ENCODE assay signal across 29 cellular contexts in the genomic region with DNA sequence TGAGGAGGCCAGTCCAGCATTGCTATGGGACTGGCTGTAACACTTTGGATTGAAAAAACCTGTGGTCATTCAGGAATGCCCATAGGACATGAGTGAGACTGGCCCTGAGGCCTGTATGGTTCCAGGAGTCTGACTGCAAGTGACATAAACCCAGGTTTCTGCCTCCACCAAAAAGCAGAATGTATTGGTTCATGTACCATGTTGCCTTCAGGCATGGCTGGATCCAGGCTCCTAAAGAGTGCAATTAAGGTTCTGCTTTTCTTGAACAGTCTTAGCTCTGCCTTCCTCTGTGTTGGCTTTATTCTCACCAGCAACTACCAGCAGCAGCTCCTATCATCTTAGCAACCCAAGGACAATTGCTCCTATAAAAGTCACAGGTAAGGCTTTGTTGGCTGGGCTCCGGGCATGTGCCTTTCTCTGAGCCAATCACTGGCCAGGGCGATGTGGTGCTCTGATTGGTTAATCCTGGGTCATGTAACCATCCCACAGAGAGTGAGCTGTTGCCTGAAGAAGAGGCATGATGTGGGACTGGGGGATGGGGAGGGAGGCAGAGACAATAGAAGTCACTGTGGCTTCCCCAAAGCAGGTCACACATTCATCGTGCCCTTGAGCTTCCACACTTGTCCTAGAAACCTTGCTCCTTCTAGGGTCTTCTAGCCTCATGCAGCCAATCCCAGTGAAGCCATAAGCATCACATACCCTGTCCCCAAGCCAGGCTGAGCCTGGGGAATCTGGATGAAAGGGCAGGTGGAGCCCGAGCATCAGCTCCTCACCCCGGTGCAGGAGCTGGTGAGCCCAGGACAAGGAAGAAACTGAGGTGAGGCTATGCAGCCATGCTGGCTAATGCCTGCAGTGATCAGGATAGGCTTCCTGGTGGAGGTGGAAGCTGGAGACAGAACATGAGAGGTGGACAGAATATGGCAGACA.
DNase-seq lines count a peak whose midpoint lies in the region; ATAC-seq, FAIRE-seq and TF ChIP-seq lines count a peak whose summit lies in the region.
"Had no signal": no experiment of that assay in that cellular context is flagged by ENCODE, and none has a peak within 500 bp of the region (broad histone marks: within the 10 kb centered on the region; RNA-seq: fewer than 3 reads in every experiment).

No MANE protein-coding gene starts in this region.

- no peak for TF ChIP-seq POLR2A in HepG2 (IDR thresholded peaks at IDR 0.05; ENCODE audit: insufficient read depth in 1 of 2, low read depth in 2 of 2, low read length in 2 of 2)

- H3K4me2 ChIP-seq in OCI-LY7 (ENCODE audit: low read length) (peak overlapping the region; percentile 22), HepG2 (ENCODE audit: low read depth, low read length) (peak overlapping the region; percentile 38; the same call in 1 of the 2 replicates)

- H3K36me3 Mint-ChIP-seq in type B pancreatic cell, result no peaks in the 10 kb centered on the region
- H3K36me3 Mint-ChIP-seq in Calu3 (ENCODE audit: insufficient read depth, unreplicated experiment), result no peaks in the 10 kb centered on the region
- H3K36me3 Mint-ChIP-seq: activated CD8-positive, alpha-beta memory T cell treated with anti-CD3 and anti-CD28 coated beads, Interleukin-2, amount 10 ng/mL, durations not matched to agents 7 days and 5 days had no signal

- H3K4me3 ChIP-seq in OCI-LY7 (ENCODE audit: low read depth, low read length, poor library complexity, severe bottlenecking) (no peak overlapping the region), HepG2 (replicated peaks in 1 of 3; ENCODE audit: insufficient read depth in 1 of 3, low read depth in 2 of 3, low read length in 3 of 3) (no peak overlapping the region)
- H3K4me3 ChIP-seq: sigmoid colon, testis, vagina had no signal

- no peak overlapping the region for H3K27ac Mint-ChIP-seq in type B pancreatic cell
- no peak overlapping the region for H3K27ac Mint-ChIP-seq in Calu3 (ENCODE audit: unreplicated experiment)
- H3K27ac Mint-ChIP-seq: activated CD4-positive, alpha-beta T cell treated with anti-CD3 and anti-CD28 coated beads, Interleukin-2, amount 10 ng/mL, durations not matched to agents 24 days and 14 days; activated CD8-positive, alpha-beta memory T cell treated with anti-CD3 and anti-CD28 coated beads, Interleukin-2, amount 10 ng/mL, durations not matched to agents 7 days and 5 days; progenitor cell of endocrine pancreas had no signal

- no peaks in the 10 kb centered on the region for H4K20me1 ChIP-seq in OCI-LY7 (ENCODE audit: insufficient read depth, low read length)
- no peaks in the 10 kb centered on the region for H4K20me1 ChIP-seq in HepG2 (ENCODE audit: insufficient read depth, low read length)

- H3K4me1 Mint-ChIP-seq in type B pancreatic cell (ENCODE audit: unreplicated experiment) (no peaks in the 10 kb centered on the region), Calu3 (ENCODE audit: low read depth, unreplicated experiment) (no peaks in the 10 kb centered on the region)
- H3K4me1 Mint-ChIP-seq: activated CD4-positive, alpha-beta T cell treated with anti-CD3 and anti-CD28 coated beads, Interleukin-2, amount 10 ng/mL, durations not matched to agents 24 days and 14 days had no signal

- no peaks in the 10 kb centered on the region for H3K9me3 Mint-ChIP-seq in type B pancreatic cell
- peaks cover 3% of the 10 kb centered on the region for H3K9me3 Mint-ChIP-seq in Calu3 (ENCODE audit: low read depth, unreplicated experiment)
- H3K9me3 Mint-ChIP-seq: activated CD4-positive, alpha-beta T cell treated with anti-CD3 and anti-CD28 coated beads, Interleukin-2, amount 10 ng/mL, durations not matched to agents 24 days and 14 days had no signal

- peak; percentile 46 for DNase-seq in activated CD8-positive, alpha-beta memory T cell treated with anti-CD3 and anti-CD28 coated beads for 24 hours
- DNase-seq in activated CD8-positive, alpha-beta memory T cell treated with anti-CD3 and anti-CD28 coated beads, Interleukin-2, amount 50 U/mL, for 4 hours, result no peak
- no peak for DNase-seq in OCI-LY7 (ENCODE audit: low spot score)
- no peak for DNase-seq in HepG2 (ENCODE audit: low spot score)
- DNase-seq in type B pancreatic cell (ENCODE audit: extremely low spot score, unreplicated experiment), result peak; percentile 43
- no peak for DNase-seq in NCI-H2029 treated with DMSO at 0.1 percent for 48 hours (lab: John Stamatoyannopoulos, UW)
- DNase-seq in Calu3, result no peak
- DNase-seq in NCI-H774 (lab: John Stamatoyannopoulos, UW), result no peak
- DNase-seq: activated CD4-positive, alpha-beta T cell treated with anti-CD3 and anti-CD28 coated beads, Interleukin-2, amount 10 ng/mL, durations not matched to agents 24 days and 14 days; activated CD8-positive, alpha-beta memory T cell treated with anti-CD3 and anti-CD28 coated beads, Interleukin-2, amount 10 ng/mL, durations not matched to agents 7 days and 5 days; activated naive CD4-positive, alpha-beta T cell treated with anti-CD3 and anti-CD28 coated beads, Interleukin-2, amount 50 U/mL, for 16 hours; amniotic stem cell; brain microvascular endothelial cell; effector CD8-positive, alpha-beta T cell; KBM-7; MM.1S; NCI-H1417; NCI-H2081 treated with DMSO at 0.1 percent for 48 hours; NCI-H345; NCI-H748 treated with DMSO at 0.1 percent for 48 hours; stimulated activated naive CD4-positive, alpha-beta T cell treated with Interleukin-2 at 50 U/mL for 16 hours; T1000 had no signal

- in situ Hi-C loops in HepG2 (cut with HindIII; ENCODE audit: extremely low pct_ligation_motif_present, low pct_unique_long_range_greater_than_20kb), result no loop called here

- intact Hi-C loops in OCI-LY7 (cut with micrococcal nuclease; ENCODE audit: unreplicated experiment) (no loop called here), HepG2 (cut with micrococcal nuclease; ENCODE audit: unreplicated experiment) (no loop called here), Calu3 (cut with micrococcal nuclease; ENCODE audit: unreplicated experiment) (no loop called here)

- H3K9me3 ChIP-seq in OCI-LY7 (ENCODE audit: low read length), result no peaks in the 10 kb centered on the region
- H3K9me3 ChIP-seq in HepG2 (ENCODE audit: low read length), result no peaks in the 10 kb centered on the region
- H3K9me3 ChIP-seq: sigmoid colon, testis, vagina had no signal

- TF ChIP-seq RAD21 in HepG2 (CRISPR knock-in tag; IDR thresholded peaks at IDR 0.05), result no peak

- no peaks in the 10 kb centered on the region for H3K79me2 ChIP-seq in OCI-LY7 (ENCODE audit: insufficient read depth, low read depth, low read length)
- no peaks in the 10 kb centered on the region for H3K79me2 ChIP-seq in HepG2 (ENCODE audit: insufficient read depth, low read length)

- no peak for TF ChIP-seq CTCF in OCI-LY7 (conservative IDR thresholded peaks at IDR 0.05; ENCODE audit: low read length)
- TF ChIP-seq CTCF in HepG2 (CRISPR knock-in tag; IDR thresholded peaks at IDR 0.05), result no peak
- TF ChIP-seq CTCF in type B pancreatic cell (conservative IDR thresholded peaks at IDR 0.05), result no peak
- TF ChIP-seq CTCF in Calu3 (IDR thresholded peaks at IDR 0.05; ENCODE audit: unreplicated experiment), result no peak

- whole genome bisulfite sequencing in HepG2 (ENCODE audit: low lambda C conversion rate), result 51% methylated on average over 3 of the region's 5 CpGs

- H3K27me3 Mint-ChIP-seq in type B pancreatic cell, result peaks cover 6% of the 10 kb centered on the region
- peaks cover 62% of the 10 kb centered on the region for H3K27me3 Mint-ChIP-seq in Calu3 (ENCODE audit: unreplicated experiment)
- H3K27me3 Mint-ChIP-seq: activated CD4-positive, alpha-beta T cell treated with anti-CD3 and anti-CD28 coated beads, Interleukin-2, amount 10 ng/mL, durations not matched to agents 24 days and 14 days; activated CD8-positive, alpha-beta memory T cell treated with anti-CD3 and anti-CD28 coated beads, Interleukin-2, amount 10 ng/mL, durations not matched to agents 7 days and 5 days had no signal

- H3K4me1 ChIP-seq in OCI-LY7 (ENCODE audit: insufficient read depth, low read length, poor library complexity, severe bottlenecking), result peaks cover 21% of the 10 kb centered on the region
- H3K4me1 ChIP-seq in HepG2 (ENCODE audit: insufficient read depth, low read length), result peaks cover 18% of the 10 kb centered on the region
- H3K4me1 ChIP-seq: testis, vagina had no signal

- no peak for FAIRE-seq in HepG2 (lab: Jason Lieb, UNC)
- FAIRE-seq: G401.6, H54 had no signal

- no peak for ATAC-seq in HepG2
- ATAC-seq: activated CD8-positive, alpha-beta memory T cell treated with anti-CD3 and anti-CD28 coated beads, Interleukin-2, amount 10 ng/mL, durations not matched to agents 7 days and 5 days had no signal

- H3K4me3 Mint-ChIP-seq in type B pancreatic cell (no peak overlapping the region), Calu3 (ENCODE audit: low read depth, unreplicated experiment) (no peak overlapping the region)
- H3K4me3 Mint-ChIP-seq: activated CD4-positive, alpha-beta T cell treated with anti-CD3 and anti-CD28 coated beads, Interleukin-2, amount 10 ng/mL, durations not matched to agents 24 days and 14 days; activated CD8-positive, alpha-beta memory T cell treated with anti-CD3 and anti-CD28 coated beads, Interleukin-2, amount 10 ng/mL, durations not matched to agents 7 days and 5 days; neural crest cell had no signal

- TF ChIP-seq EP300 in HepG2 (IDR thresholded peaks at IDR 0.05; ENCODE audit: low read depth in 2 of 2, low read length in 2 of 2) (no peak), HepG2 (CRISPR knock-in tag; IDR thresholded peaks at IDR 0.05; ENCODE audit: borderline replicate concordance) (no peak)

- no peak overlapping the region for H2AFZ ChIP-seq in OCI-LY7 (ENCODE audit: low read length)
- no peak overlapping the region for H2AFZ ChIP-seq in HepG2 (ENCODE audit: low read length)

- H3K36me3 ChIP-seq in OCI-LY7 (ENCODE audit: insufficient read depth, low read length), result no peaks in the 10 kb centered on the region
- H3K36me3 ChIP-seq in HepG2 (replicated peaks in 1 of 2; ENCODE audit: control insufficient read depth in 1 of 2, insufficient read depth in 2 of 2, low read length in 2 of 2), result no peaks in the 10 kb centered on the region
- H3K36me3 ChIP-seq: brain microvascular endothelial cell, sigmoid colon, vagina had no signal

- H3K27ac ChIP-seq in OCI-LY7 (ENCODE audit: low read depth, low read length, poor library complexity, severe bottlenecking) (no peak overlapping the region), HepG2 (ENCODE audit: extremely low read length, insufficient read depth, low read length) (no peak overlapping the region)
- H3K27ac ChIP-seq: brain microvascular endothelial cell, sigmoid colon, testis, vagina had no signal

- no TSS peak for BruUV-seq in OCI-LY7 (replicated peaks; lab: Mats Ljungman, UMichigan)
- BruUV-seq in HepG2 (replicated peaks; lab: Mats Ljungman, UMichigan), result no TSS peak
- no TSS peak for BruUV-seq in Calu3 (replicated peaks; lab: Mats Ljungman, UMichigan)

- H3K9ac ChIP-seq in HepG2 (ENCODE audit: insufficient read depth, low read depth, low read length), result no peak overlapping the region

- H3K9me2 ChIP-seq in OCI-LY7 (ENCODE audit: insufficient read depth, low read length), result no peaks in the 10 kb centered on the region

- no peaks in the 10 kb centered on the region; a peak in 2 of 5 replicates for H3K27me3 ChIP-seq in HepG2 (ENCODE audit: control insufficient read depth in 1 of 2, insufficient read depth in 2 of 2, low read length in 2 of 2)
- H3K27me3 ChIP-seq: brain microvascular endothelial cell, testis, vagina had no signal

- CTCF ChIA-PET in OCI-LY7 (lab: Charles Lee; ENCODE audit: unreplicated experiment) (no interaction called here), HepG2 (lab: Yijun Ruan, JAX; ENCODE audit: low intra/inter-chr PET ratio, low total read pairs) (no interaction called here), Calu3 (lab: Charles Lee) (no interaction called here)

- POLR2A ChIA-PET in OCI-LY7 (lab: Charles Lee), result interaction anchor here (0.5 to 1.1 kb wide), 3 partner anchors 16 to 577 kb away, joined by 3 to 7 read pairs (median 4); no protein-coding TSS in a partner anchor
- POLR2A ChIA-PET in HepG2 (lab: Yijun Ruan, JAX), result no interaction called here

Comparison
In these comparisons a context has a peak if more than half of its experiments do, and no peak if none do; other contexts are left out.
1. DNase-seq: peak in activated CD8-positive, alpha-beta memory T cell treated with anti-CD3 and anti-CD28 coated beads for 24 hours (single experiment) and type B pancreatic cell (single experiment); none in activated CD8-positive, alpha-beta memory T cell treated with anti-CD3 and anti-CD28 coated beads, Interleukin-2, amount 50 U/mL, for 4 hours (single experiment), OCI-LY7 (single experiment), HepG2 (single experiment), NCI-H2029 treated with DMSO at 0.1 percent for 48 hours (single experiment), Calu3 (single experiment) and NCI-H774 (single experiment).